Comparison of ENCODE assay signal across 26 cellular contexts in the genomic region with DNA sequence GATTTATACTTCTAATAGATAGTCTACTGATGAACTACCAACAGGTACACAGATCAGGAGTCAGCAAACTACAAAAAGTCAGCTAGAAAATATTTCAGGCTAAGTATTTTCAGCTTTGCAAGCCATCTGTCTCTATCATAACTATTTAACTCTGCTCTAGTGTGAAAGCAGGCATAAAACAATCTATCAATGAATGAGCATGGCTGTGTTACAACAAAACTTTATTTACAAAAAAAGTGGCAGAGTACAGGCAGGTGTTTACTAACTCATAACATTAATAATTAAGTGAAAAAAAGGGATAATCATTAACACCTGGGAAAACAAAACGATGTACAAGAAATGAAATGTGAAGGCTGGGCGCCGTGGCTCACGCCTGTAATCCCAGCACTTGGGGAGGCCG.
"Had no signal": no experiment of that assay in that cellular context is flagged by ENCODE, and none has a peak within 500 bp of the region (broad histone marks: within the 10 kb centered on the region; RNA-seq: fewer than 3 reads in every experiment).

No MANE protein-coding gene starts in this region.

- H3K9me3 ChIP-seq: heart left ventricle, neutrophil, ovary, prostate gland, uterus had no signal

- H3K27ac Mint-ChIP-seq: activated CD4-positive, alpha-beta memory T cell treated with anti-CD3 and anti-CD28 coated beads for 36 hours; activated naive CD8-positive, alpha-beta T cell treated with anti-CD3 and anti-CD28 coated beads, Interleukin-2, amount 10 ng/mL, durations not matched to agents 7 days and 5 days; stimulated activated naive CD8-positive, alpha-beta T cell treated with anti-CD3 and anti-CD28 coated beads, Interleukin-15, Interleukin-2, amounts not matched to agents 100 ng/mL and 50 ng/mL, for 24 hours; type B pancreatic cell had no signal

- H3K9me3 Mint-ChIP-seq: activated CD4-positive, alpha-beta memory T cell treated with anti-CD3 and anti-CD28 coated beads for 36 hours; activated naive CD8-positive, alpha-beta T cell treated with anti-CD3 and anti-CD28 coated beads, Interleukin-2, amount 10 ng/mL, durations not matched to agents 7 days and 5 days; activated T-cell treated with anti-CD3 and anti-CD28 coated beads, Interleukin-2, amount 50 U/mL, for 4 hours; nephron; stimulated activated naive CD8-positive, alpha-beta T cell treated with anti-CD3 and anti-CD28 coated beads, Interleukin-15, Interleukin-2, amounts not matched to agents 100 ng/mL and 50 ng/mL, for 24 hours; type B pancreatic cell had no signal

- H3K4me1 ChIP-seq: prostate gland had no signal

- H3K4me3 Mint-ChIP-seq: activated CD4-positive, alpha-beta memory T cell treated with anti-CD3 and anti-CD28 coated beads for 36 hours; activated naive CD8-positive, alpha-beta T cell treated with anti-CD3 and anti-CD28 coated beads, Interleukin-2, amount 10 ng/mL, durations not matched to agents 7 days and 5 days; activated T-cell treated with anti-CD3 and anti-CD28 coated beads, Interleukin-2, amount 50 U/mL, for 4 hours; nephron; stimulated activated naive CD8-positive, alpha-beta T cell treated with anti-CD3 and anti-CD28 coated beads, Interleukin-15, Interleukin-2, amounts not matched to agents 100 ng/mL and 50 ng/mL, for 24 hours; type B pancreatic cell had no signal

- H3K36me3 ChIP-seq: ovary, prostate gland, uterus had no signal

- DNase-seq: activated CD4-positive, alpha-beta memory T cell treated with anti-CD3 and anti-CD28 coated beads for 36 hours; activated CD4-positive, alpha-beta T cell treated with anti-CD3 and anti-CD28 coated beads for 48 hours; activated CD8-positive, alpha-beta memory T cell treated with anti-CD3 and anti-CD28 coated beads, Interleukin-2, amount 50 U/mL, for 48 hours; activated naive CD4-positive, alpha-beta T cell; activated naive CD8-positive, alpha-beta T cell treated with anti-CD3 and anti-CD28 coated beads, Interleukin-2, amount 10 ng/mL, durations not matched to agents 7 days and 5 days; activated T-cell treated with anti-CD3 and anti-CD28 coated beads, Interleukin-2, amount 50 U/mL, for 4 hours; amniotic stem cell; brain microvascular endothelial cell; cortex of kidney; foreskin fibroblast; heart left ventricle; hypothalamus; ovary; stimulated activated CD4-positive, alpha-beta T cell treated with anti-CD3 and anti-CD28 coated beads, Interleukin-1b, Interleukin-23, amount 100 ng/mL, for 48 hours; substantia nigra; T1000; uterus; WERI-Rb-1 had no signal

- H3K27me3 ChIP-seq: brain microvascular endothelial cell, heart left ventricle, neutrophil, ovary, uterus had no signal

- H3K27ac ChIP-seq: brain microvascular endothelial cell, heart left ventricle, neutrophil, ovary, prostate gland, uterus, WERI-Rb-1 had no signal

- ATAC-seq: activated CD4-positive, CD25-positive, alpha-beta regulatory T cell treated with anti-CD3 and anti-CD28 coated beads, Interleukin-2, amount 50 U/mL, for 24 hours; activated T-cell treated with anti-CD3 and anti-CD28 coated beads, Interleukin-2, amount 50 U/mL, for 4 hours; esophagus mucosa; heart left ventricle had no signal

- H3K27me3 Mint-ChIP-seq: activated CD4-positive, alpha-beta memory T cell treated with anti-CD3 and anti-CD28 coated beads for 36 hours; activated naive CD8-positive, alpha-beta T cell treated with anti-CD3 and anti-CD28 coated beads, Interleukin-2, amount 10 ng/mL, durations not matched to agents 7 days and 5 days; stimulated activated naive CD8-positive, alpha-beta T cell treated with anti-CD3 and anti-CD28 coated beads, Interleukin-15, Interleukin-2, amounts not matched to agents 100 ng/mL and 50 ng/mL, for 24 hours; type B pancreatic cell had no signal

- H3K4me3 ChIP-seq: heart left ventricle, ovary, prostate gland, smooth muscle cell, uterus had no signal
